ENCODE assay signal across 12 cellular contexts in the genomic region with DNA sequence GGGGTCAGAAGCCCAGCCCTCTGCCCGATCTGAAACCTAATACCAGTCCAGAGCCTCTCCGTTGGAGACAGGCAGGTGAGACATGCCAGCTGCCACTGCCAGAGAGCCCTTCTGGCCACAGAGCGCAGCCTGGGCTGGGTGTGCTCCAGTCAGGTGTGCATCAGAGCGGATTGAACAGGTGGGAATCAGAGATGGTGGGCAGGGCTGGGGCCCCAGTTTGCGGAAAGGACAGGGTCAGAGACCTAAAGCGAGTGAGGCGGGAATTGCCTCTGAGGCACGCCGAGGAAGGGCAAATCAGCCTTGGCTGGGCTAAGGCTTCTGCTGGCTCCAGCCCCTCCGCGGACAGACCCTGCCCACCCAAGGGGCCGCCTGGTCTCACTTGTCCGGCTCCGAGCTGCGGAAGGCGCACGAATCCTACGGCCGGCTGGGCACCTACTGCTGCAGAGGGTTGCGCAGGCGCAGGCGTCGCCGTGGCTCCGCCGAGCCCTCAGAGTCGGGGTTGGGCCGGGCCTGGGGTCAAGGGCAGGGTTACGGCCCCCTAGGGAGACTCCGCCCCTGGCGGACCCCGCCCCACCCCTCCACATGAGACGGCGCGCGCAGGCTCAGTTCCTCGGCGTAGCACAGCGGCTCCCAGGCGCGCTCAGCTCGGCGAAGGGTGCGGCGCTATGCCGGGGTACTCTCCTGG. TPM values are rescaled to one million over a fixed set of nuclear protein-coding genes. Genes with fewer than 3 reads are reported as not detected.
DNase-seq lines count a peak whose midpoint lies in the region; ATAC-seq and TF ChIP-seq lines count a peak whose summit lies in the region.
"Had no signal": no experiment of that assay in that cellular context is flagged by ENCODE, and none has a peak within 500 bp of the region (broad histone marks: within the 10 kb centered on the region; RNA-seq: fewer than 3 reads in every experiment).

No MANE protein-coding gene starts in this region.

- H3K9me3 Mint-ChIP-seq in naive thymus-derived CD8-positive, alpha-beta T cell = peaks cover 0 to 16% (median 1%) of the 10 kb centered on the region in 9 donors
- H3K9me3 Mint-ChIP-seq: CD4-positive, alpha-beta T cell; central memory CD8-positive, alpha-beta T cell had no signal

- H3K9me2 ChIP-seq in GM23248 (ENCODE audit: insufficient read depth) = no peaks in the 10 kb centered on the region

- no peaks in the 10 kb centered on the region for H3K79me2 ChIP-seq in GM23248 (ENCODE audit: insufficient read depth)
- no peaks in the 10 kb centered on the region for H3K79me2 ChIP-seq in trophoblast cell (ENCODE audit: control insufficient read depth, insufficient read depth, low read length, poor library complexity)

- no peak overlapping the region for H3K14ac ChIP-seq in trophoblast cell (ENCODE audit: low read length)

- H3K79me1 ChIP-seq in trophoblast cell (ENCODE audit: low read length) = no peaks in the 10 kb centered on the region

- in situ Hi-C loops in GM23248 (cut with MboI) (no loop called here), brain microvascular endothelial cell (cut with HindIII; ENCODE audit: low pct_ligation_motif_present, low sequenced_read_pairs) (no loop called here)

- H2BK5ac ChIP-seq in trophoblast cell (ENCODE audit: low read depth, low read length, poor library complexity) = no peak overlapping the region

- H3K36me3 Mint-ChIP-seq in naive thymus-derived CD8-positive, alpha-beta T cell = peaks cover 0 to 18% (median 10%) of the 10 kb centered on the region in 3 donors

- peaks cover 13 to 46% (median 28%) of the 10 kb centered on the region in 5 donors for H3K27me3 Mint-ChIP-seq in naive thymus-derived CD8-positive, alpha-beta T cell

- no peaks in the 10 kb centered on the region for H4K20me1 ChIP-seq in GM23248 (ENCODE audit: insufficient read depth)

- peak overlapping the region; percentile 57 for H4K8ac ChIP-seq in trophoblast cell (ENCODE audit: low read depth, low read length)

- H3K18ac ChIP-seq in trophoblast cell (ENCODE audit: low read length) = no peak overlapping the region

- H4K12ac ChIP-seq in trophoblast cell (ENCODE audit: low read depth, low read length) = no peak overlapping the region

- no peaks in the 10 kb centered on the region for H3F3A ChIP-seq in GM23248 (ENCODE audit: insufficient read depth)

- H3K4ac ChIP-seq in trophoblast cell (ENCODE audit: low read depth, low read length) = no peak overlapping the region

- peaks cover 2 to 15% (median 11%) of the 10 kb centered on the region in 4 donors for H3K4me1 Mint-ChIP-seq in naive thymus-derived CD8-positive, alpha-beta T cell
- H3K4me1 Mint-ChIP-seq: central memory CD8-positive, alpha-beta T cell had no signal

- H3K27ac ChIP-seq in GM23248 = no peak overlapping the region
- no peak overlapping the region for H3K27ac ChIP-seq in brain microvascular endothelial cell
- no peak overlapping the region for H3K27ac ChIP-seq in trophoblast cell (ENCODE audit: low read depth, low read length)

- peak overlapping the region in 3 of 10 donors; percentile 23 to 36 (median 35) for H3K4me3 Mint-ChIP-seq in naive thymus-derived CD8-positive, alpha-beta T cell
- H3K4me3 Mint-ChIP-seq: CD4-positive, alpha-beta T cell; central memory CD8-positive, alpha-beta T cell had no signal

- H2AFZ ChIP-seq in GM23248 (peak overlapping the region; percentile 14; the same call in 1 of the 2 replicates), trophoblast cell (ENCODE audit: insufficient read depth, low read length, poor library complexity) (peak overlapping the region; percentile 77)

- H3K4me2 ChIP-seq in GM23248 (ENCODE audit: unreplicated experiment) (no peak overlapping the region), trophoblast cell (ENCODE audit: low read length) (peak overlapping the region; percentile 88)

- TF ChIP-seq CTCF in brain microvascular endothelial cell (IDR thresholded peaks at IDR 0.05; ENCODE audit: low read depth, low read length, missing control alignments) = no peak

- DNase-seq in GM23248 (peak; percentile 23), brain microvascular endothelial cell (no peak), trophoblast cell (peak; percentile 65 to 71), GM03348 (ENCODE audit: low spot score) (no peak), hepatic stellate cell (ENCODE audit: low spot score) (no peak), DMS153 treated with DMSO at 0.1 percent for 48 hours (lab: John Stamatoyannopoulos, UW; ENCODE audit: unreplicated experiment) (no peak)
- no peak for DNase-seq in naive thymus-derived CD8-positive, alpha-beta T cell
- DNase-seq: activated CD4-positive, alpha-beta T cell treated with anti-CD3 and anti-CD28 coated beads, Interleukin-2, amount 50 U/mL, for 4 hours; CD4-positive, alpha-beta T cell; RPMI8226 had no signal

- H3K4me3 ChIP-seq in GM23248 = peak overlapping the region; percentile 14; the same call in 1 of the 2 replicates
- H3K4me3 ChIP-seq in brain microvascular endothelial cell (ENCODE audit: low read depth, low read length) = peak overlapping the region; percentile 9
- peak overlapping the region; percentile 60 for H3K4me3 ChIP-seq in iPS-11a (ENCODE audit: low read depth, low read length)
- H3K4me3 ChIP-seq in trophoblast cell (ENCODE audit: low read depth, low read length) = peak overlapping the region; percentile 61

- 22 to 31% methylated on average over 20 to 30 of the region's 46 CpGs for WGBS in GM23248 (ENCODE audit: low coverage in 1 of 2, low lambda C conversion rate in 2 of 2, missing lambda C conversion rate in 2 of 2), 2 experiments
- no CpG with 5 or more reads among the region's 46 CpGs for WGBS in trophoblast cell (ENCODE audit: extremely low coverage, insufficient coverage, insufficient read length)

- no peak overlapping the region for H2BK120ac ChIP-seq in trophoblast cell (ENCODE audit: insufficient read depth, low read length, poor library complexity)

- H3K9ac ChIP-seq in GM23248 (no peak overlapping the region), trophoblast cell (ENCODE audit: low read length) (peak overlapping the region; percentile 11)

- no peak for ATAC-seq in naive thymus-derived CD8-positive, alpha-beta T cell

- H3K27ac Mint-ChIP-seq in naive thymus-derived CD8-positive, alpha-beta T cell = no peak overlapping the region
- H3K27ac Mint-ChIP-seq: CD4-positive, alpha-beta T cell had no signal

- H3K27me3 ChIP-seq in GM23248 (replicated peaks; ENCODE audit: insufficient read depth) (peaks cover 14% of the 10 kb centered on the region), brain microvascular endothelial cell (replicated peaks) (peaks cover 16% of the 10 kb centered on the region), trophoblast cell (ENCODE audit: insufficient read depth, low read length) (peaks cover 31% of the 10 kb centered on the region)

- H4K91ac ChIP-seq in trophoblast cell (ENCODE audit: low read depth, low read length) = no peak overlapping the region

- H3K9me3 ChIP-seq in GM23248 (ENCODE audit: low read depth) (no peaks in the 10 kb centered on the region), trophoblast cell (ENCODE audit: insufficient read depth, low read depth, low read length) (peaks cover 11% of the 10 kb centered on the region)

- no peak overlapping the region for H3K23ac ChIP-seq in trophoblast cell (ENCODE audit: low read length)

- no peak overlapping the region for H2BK12ac ChIP-seq in trophoblast cell (ENCODE audit: low read length)

- POLR2A ChIA-PET in naive thymus-derived CD8-positive, alpha-beta T cell (lab: Charles Lee) = interaction anchor here (1.6 kb wide), 1 partner anchor 9 kb away, joined by 3 read pairs; no protein-coding TSS in a partner anchor

- H3K36me3 ChIP-seq in GM23248 (ENCODE audit: low read depth) (no peaks in the 10 kb centered on the region), brain microvascular endothelial cell (replicated peaks) (no peaks in the 10 kb centered on the region), trophoblast cell (ENCODE audit: control insufficient read depth in 1 of 2, insufficient read depth in 2 of 2, low read length in 2 of 2) (peaks cover 0 to 2% of the 10 kb centered on the region in 2 experiments)

- H3K4me1 ChIP-seq in GM23248 (ENCODE audit: insufficient read depth) (no peaks in the 10 kb centered on the region), trophoblast cell (ENCODE audit: control insufficient read depth in 1 of 2, insufficient read depth in 2 of 2, low read length in 2 of 2) (peaks cover 0 to 5% of the 10 kb centered on the region in 2 experiments)

- H2AK5ac ChIP-seq in trophoblast cell (ENCODE audit: low read length) = no peak overlapping the region

RNA-seq across cellular contexts. Expression of gene CPLANE2, which starts 10.3 kb away (rescaled TPM):
- total RNA-seq in GM23248 (2014; rRNA removed; shearing (Covaris generic)) = 9.7 and 16.5 TPM in 2 replicates
- polyA plus RNA-seq in GM23248 (2016; fragmentation: Nextera tagmentation; extraction: Ambion mirVana) = 2.6 and 3.5 TPM in 2 replicates
- 1.8 and 4.1 TPM in 2 replicates for polyA plus RNA-seq in trophoblast cell (2013)
- 1 to 10 TPM; 8.8 to 9.6 TPM for total RNA-seq in naive thymus-derived CD8-positive, alpha-beta T cell
- polyA plus RNA-seq in naive thymus-derived CD8-positive, alpha-beta T cell = 1 to 10 TPM; 1.7 to 2.9 (median 2.7) TPM

RNA-seq across cellular contexts. Expression of gene ARHGEF19, which starts 14.2 kb away (rescaled TPM):
- total RNA-seq in GM23248 (2014; rRNA removed; shearing (Covaris generic)) = 8.6 and 12.1 TPM in 2 replicates
- polyA plus RNA-seq in GM23248 (2016; fragmentation: Nextera tagmentation; extraction: Ambion mirVana) = 13.3 and 14.2 TPM in 2 replicates
- 10.9 and 12.8 TPM in 2 replicates for polyA plus RNA-seq in trophoblast cell (2013)
- 10 to 100 TPM; 11.9 to 12.7 TPM for total RNA-seq in naive thymus-derived CD8-positive, alpha-beta T cell
- polyA plus RNA-seq in naive thymus-derived CD8-positive, alpha-beta T cell = 1 to 10 TPM; 6.4 to 8.9 (median 7.7) TPM

Comparison
In these comparisons a context has a peak if more than half of its experiments do, and no peak if none do; other contexts are left out.
1. DNase-seq: peak in GM23248 (single experiment) and trophoblast cell (2 of 2); none in brain microvascular endothelial cell (single experiment), GM03348 (single experiment), hepatic stellate cell (single experiment), DMS153 treated with DMSO at 0.1 percent for 48 hours (single experiment) and naive thymus-derived CD8-positive, alpha-beta T cell (0 of 10).
2. H3K4me3 ChIP-seq: peak in every context shown above with its lines; median percentile 61 in trophoblast cell; 60 in iPS-11a; 14 in GM23248; 9 in brain microvascular endothelial cell.